Comparison of ENCODE assay signal across 1 cellular context in genomic region chr1:38000529-38001453, GRCh38.
TF ChIP-seq lines count a peak whose summit lies in the region.

No MANE protein-coding gene starts in this region.

TF ChIP-seq in HEK293, 187 proteins besides CTCF, POLR2A, EP300 and RAD21 (continued from another document):
- 0 out of 2 replicates have a peak, but pooled peaks have one; percentile 34 for TF ChIP-seq HIC1 (tag by site-specific recombination; IDR thresholded peaks at IDR 0.05)
- no peak for TF ChIP-seq ZFP37 (tag by site-specific recombination; IDR thresholded peaks at IDR 0.05)
- no peak for TF ChIP-seq ZNF529 (tag by site-specific recombination; IDR thresholded peaks at IDR 0.05; ENCODE audit: insufficient replicate concordance)
- no peak for TF ChIP-seq ZBTB20 (tag by site-specific recombination; IDR thresholded peaks at IDR 0.05)
- no peak for TF ChIP-seq ZFP69B (tag by site-specific recombination; IDR thresholded peaks at IDR 0.05)
- TF ChIP-seq ZBTB21 (tag by site-specific recombination; IDR thresholded peaks at IDR 0.05), result no peak
- no peak for TF ChIP-seq ZNF221 (tag by site-specific recombination; IDR thresholded peaks at IDR 0.05; ENCODE audit: borderline replicate concordance)
- no peak for TF ChIP-seq ZNF792 (tag by site-specific recombination; IDR thresholded peaks at IDR 0.05)
- TF ChIP-seq ZNF791 (tag by site-specific recombination; IDR thresholded peaks at IDR 0.05), result no peak
- no peak for TF ChIP-seq SP3 (tag by site-specific recombination; IDR thresholded peaks at IDR 0.05)
- TF ChIP-seq PRDM6 (tag by site-specific recombination; IDR thresholded peaks at IDR 0.05), result no peak
- TF ChIP-seq EGR2 (tag by site-specific recombination; IDR thresholded peaks at IDR 0.05; ENCODE audit: low read depth), result no peak
- no peak for TF ChIP-seq SP2 (tag by site-specific recombination; IDR thresholded peaks at IDR 0.05)
- TF ChIP-seq ZNF311 (tag by site-specific recombination; IDR thresholded peaks at IDR 0.05; ENCODE audit: borderline replicate concordance), result no peak
- TF ChIP-seq ATF2 (tag by site-specific recombination; IDR thresholded peaks at IDR 0.05; ENCODE audit: low read depth), result peak; percentile 66
- TF ChIP-seq ZNF404 (tag by site-specific recombination; IDR thresholded peaks at IDR 0.05), result no peak
- no peak for TF ChIP-seq ZNF621 (tag by site-specific recombination; IDR thresholded peaks at IDR 0.05)
- no peak for TF ChIP-seq ZNF239 (tag by site-specific recombination; IDR thresholded peaks at IDR 0.05)
- no peak for TF ChIP-seq KLF10 (tag by site-specific recombination; IDR thresholded peaks at IDR 0.05)
- peak; percentile 41; the same call in 1 of the 2 replicates for TF ChIP-seq ZIC2 (tag by site-specific recombination; IDR thresholded peaks at IDR 0.05)
- TF ChIP-seq GLIS1 (tag by site-specific recombination; IDR thresholded peaks at IDR 0.05), result peak; percentile 92
- TF ChIP-seq PRDM10 (tag by site-specific recombination; IDR thresholded peaks at IDR 0.05), result peak; percentile 73
- no peak for TF ChIP-seq ZNF214 (tag by site-specific recombination; IDR thresholded peaks at IDR 0.05; ENCODE audit: borderline replicate concordance)
- no peak for TF ChIP-seq ZNF202 (tag by site-specific recombination; IDR thresholded peaks at IDR 0.05; ENCODE audit: borderline replicate concordance)
- no peak for TF ChIP-seq ZNF664 (tag by site-specific recombination; IDR thresholded peaks at IDR 0.05)
- no peak for TF ChIP-seq ZNF132 (tag by site-specific recombination; IDR thresholded peaks at IDR 0.05; ENCODE audit: borderline replicate concordance)
- TF ChIP-seq ZBTB48 (tag by site-specific recombination; IDR thresholded peaks at IDR 0.05), result no peak
- no peak for TF ChIP-seq ZNF121 (tag by site-specific recombination; IDR thresholded peaks at IDR 0.05)
- TF ChIP-seq ZNF610 (tag by site-specific recombination; IDR thresholded peaks at IDR 0.05; ENCODE audit: borderline replicate concordance), result no peak
- TF ChIP-seq ZNF473 (tag by site-specific recombination; IDR thresholded peaks at IDR 0.05), result no peak
- TF ChIP-seq PRDM1 (tag by site-specific recombination; IDR thresholded peaks at IDR 0.05), result peak; percentile 71
- TF ChIP-seq ZNF280C (tag by site-specific recombination; IDR thresholded peaks at IDR 0.05), result no peak
- TF ChIP-seq ZNF530 (tag by site-specific recombination; IDR thresholded peaks at IDR 0.05; ENCODE audit: low read depth), result no peak
- TF ChIP-seq ZNF501 (tag by site-specific recombination; IDR thresholded peaks at IDR 0.05), result no peak
- no peak for TF ChIP-seq KLF17 (tag by site-specific recombination; IDR thresholded peaks at IDR 0.05)
- no peak for TF ChIP-seq HOXD13 (CRISPR knock-in tag; IDR thresholded peaks at IDR 0.05; ENCODE audit: borderline replicate concordance)
- TF ChIP-seq ZNF777 (tag by site-specific recombination; IDR thresholded peaks at IDR 0.05; ENCODE audit: borderline replicate concordance), result no peak
- TF ChIP-seq PBX3 (CRISPR knock-in tag; IDR thresholded peaks at IDR 0.05), result no peak
- no peak for TF ChIP-seq ZNF391 (tag by site-specific recombination; IDR thresholded peaks at IDR 0.05; ENCODE audit: borderline replicate concordance, low read depth)
- TF ChIP-seq MYNN (tag by site-specific recombination; IDR thresholded peaks at IDR 0.05; ENCODE audit: borderline replicate concordance), result no peak
- 0 out of 2 replicates have a peak, but pooled peaks have one; percentile 16 for TF ChIP-seq ZNF600 (tag by site-specific recombination; IDR thresholded peaks at IDR 0.05)
- no peak for TF ChIP-seq ZNF670 (tag by site-specific recombination; IDR thresholded peaks at IDR 0.05; ENCODE audit: low read depth)
- TF ChIP-seq ZNF571 (tag by site-specific recombination; IDR thresholded peaks at IDR 0.05), result no peak
- TF ChIP-seq ZNF16 (tag by site-specific recombination; IDR thresholded peaks at IDR 0.05; ENCODE audit: low read depth), result no peak
- TF ChIP-seq SP7 (tag by site-specific recombination; IDR thresholded peaks at IDR 0.05), result no peak
- TF ChIP-seq ZBTB26 (tag by site-specific recombination; optimal IDR thresholded peaks at IDR 0.05), result no peak
